7 cellular contexts compared by ENCODE assay signal in the genomic region with DNA sequence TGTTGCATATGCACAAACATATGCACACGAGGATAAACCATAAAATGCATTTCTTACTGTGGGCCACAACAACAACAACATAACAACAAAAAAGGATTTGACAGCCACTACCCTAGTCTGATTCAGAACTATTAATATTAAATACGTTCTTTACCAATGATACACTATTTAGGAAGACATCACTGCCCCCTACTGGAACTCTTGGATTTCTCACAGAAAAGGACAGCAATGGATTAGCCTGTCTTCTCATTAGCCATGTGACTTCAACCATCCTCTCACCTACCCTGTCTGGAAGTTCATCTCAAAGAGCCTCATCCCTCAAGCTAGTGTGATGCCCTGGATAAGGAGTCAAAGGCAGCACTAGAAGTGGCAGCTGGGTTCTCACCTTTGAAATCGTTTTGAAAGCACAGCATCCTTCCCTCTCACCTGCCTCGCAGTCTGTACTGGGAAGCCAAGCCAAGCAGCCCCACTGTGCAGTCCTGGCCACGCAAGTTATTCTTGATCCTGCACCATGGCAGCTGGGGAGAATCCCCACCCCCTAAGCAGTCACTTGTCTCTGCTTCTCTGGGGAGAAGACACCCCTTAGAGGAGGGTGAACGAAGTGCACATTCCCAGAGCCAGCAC.
DNase-seq lines count a peak whose midpoint lies in the region; ATAC-seq, FAIRE-seq and TF ChIP-seq lines count a peak whose summit lies in the region.

No MANE protein-coding gene starts in this region.

- no peaks in the 10 kb centered on the region for H3K79me2 ChIP-seq in SU-DHL-6 (ENCODE audit: insufficient read depth, low read length)

- 39 to 45% methylated on average over 6 of the region's 6 CpGs for WGBS in pancreas, 2 donors

- no peak overlapping the region for H3K27ac ChIP-seq in SU-DHL-6 (ENCODE audit: low read depth, low read length)
- H3K27ac ChIP-seq in pancreas = no peak overlapping the region

- H3F3A ChIP-seq in SU-DHL-6 (ENCODE audit: insufficient read depth) = no peaks in the 10 kb centered on the region

- H3K9me3 ChIP-seq in SU-DHL-6 (ENCODE audit: insufficient read depth, low read length) = no peaks in the 10 kb centered on the region
- H3K9me3 ChIP-seq in pancreas = no peaks in the 10 kb centered on the region

- TF ChIP-seq CTCF in LNCaP clone FGC (IDR thresholded peaks at IDR 0.05; ENCODE audit: control insufficient read depth, extremely low read depth, insufficient read depth) (peak; percentile 67), SU-DHL-6 (IDR thresholded peaks at IDR 0.05; ENCODE audit: insufficient read depth, low read length, poor library complexity, severe bottlenecking) (peak; percentile 29), pancreas (IDR thresholded peaks at IDR 0.05) (peak; percentile 35 to 56 (median 50))

- H3K4me1 ChIP-seq in pancreas = no peaks in the 10 kb centered on the region

- no peak overlapping the region for H2AFZ ChIP-seq in SU-DHL-6 (ENCODE audit: low read depth, low read length, severe bottlenecking)

- H3K9me2 ChIP-seq in SU-DHL-6 (replicated peaks; ENCODE audit: insufficient read depth, low read length) = no peaks in the 10 kb centered on the region

- DNase-seq in Daoy (ENCODE audit: low read depth) = peak; percentile 58
- peak; percentile 68 for DNase-seq in LNCaP clone FGC (ENCODE audit: low read depth)
- DNase-seq in fibroblast of peridontal ligament (ENCODE audit: extremely low read depth) = peak; percentile 82
- DNase-seq in pancreas = peak in 2 of 6 donors; percentile 25 to 48
- no peak for DNase-seq in stimulated activated naive CD4-positive, alpha-beta T cell treated with Interleukin-2 at 50 U/mL for 16 hours (lab: John Stamatoyannopoulos, UW)

- H3K4me2 ChIP-seq in SU-DHL-6 (ENCODE audit: low read depth, low read length, poor library complexity, severe bottlenecking) = no peak overlapping the region

- H3K36me3 ChIP-seq in SU-DHL-6 (ENCODE audit: low read length) = no peaks in the 10 kb centered on the region
- H3K36me3 ChIP-seq in pancreas = no peaks in the 10 kb centered on the region

- intact Hi-C loops in pancreas (cut with DNase I) = no loop called here

- ATAC-seq in GM19395 (IDR thresholded peaks at IDR 0.05; ENCODE audit: unreplicated experiment) = peak; percentile 79
- peak in 3 of 4 donors; percentile 77 to 83 (median 80) for ATAC-seq in pancreas

- no peaks in the 10 kb centered on the region for H4K20me1 ChIP-seq in SU-DHL-6 (ENCODE audit: low read depth, low read length)

- H3K4me3 ChIP-seq in LNCaP clone FGC (ENCODE audit: low read depth, low read length) = no peak overlapping the region
- H3K4me3 ChIP-seq in SU-DHL-6 (ENCODE audit: insufficient read depth, low read length, poor library complexity, severe bottlenecking) = no peak overlapping the region
- H3K4me3 ChIP-seq in pancreas = no peak overlapping the region

- FAIRE-seq in pancreas (lab: Jason Lieb, UNC) = peak; percentile 17

- H3K9ac ChIP-seq in SU-DHL-6 (ENCODE audit: low read length) = no peak overlapping the region

- no peaks in the 10 kb centered on the region for H3K27me3 ChIP-seq in SU-DHL-6 (ENCODE audit: low read length)
- no peaks in the 10 kb centered on the region for H3K27me3 ChIP-seq in pancreas
